Comparison of ENCODE assay signal across 24 cellular contexts in the genomic region with DNA sequence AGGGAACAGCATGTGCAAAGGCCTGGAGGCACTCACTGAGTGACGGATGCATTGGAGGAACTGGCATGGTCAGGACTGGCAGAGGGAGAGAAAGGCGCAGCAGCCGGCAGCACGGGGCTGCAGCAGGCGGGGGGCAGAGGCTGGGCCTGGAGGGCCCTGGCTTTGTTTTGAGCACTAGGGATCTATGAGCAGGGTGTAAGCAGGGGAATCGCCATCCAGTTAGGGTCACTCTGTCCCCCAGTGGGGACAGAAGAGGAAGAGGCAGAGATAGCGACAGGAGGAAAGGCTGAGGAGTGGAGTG. TPM values are rescaled to one million over a fixed set of nuclear protein-coding genes. Genes with fewer than 3 reads are reported as not detected.
A peak's percentile ranks its signal among the peaks of the same experiment; 100 is the strongest.
DNase-seq lines count a peak whose midpoint lies in the region; ATAC-seq and TF ChIP-seq lines count a peak whose summit lies in the region.
"Had no signal": no experiment of that assay in that cellular context is flagged by ENCODE, and none has a peak within 500 bp of the region (broad histone marks: within the 10 kb centered on the region; RNA-seq: fewer than 3 reads in every experiment).

No MANE protein-coding gene starts in this region.

- 0 out of 2 replicates have a peak overlapping the region, but pooled peaks have one; percentile 7 for H3K27ac ChIP-seq in DND-41 (ENCODE audit: low read length)
- H3K27ac ChIP-seq in skeletal muscle tissue (ENCODE audit: low read depth, low read length): no peak overlapping the region
- H3K27ac ChIP-seq in CD4-positive, alpha-beta T cell (ENCODE audit: low read depth, low read length): no peak overlapping the region
- H3K27ac ChIP-seq: BLaER1 treated with 17β-estradiol and CSF1 and Interleukin-3, amounts not matched to agents 10 nM and 100 nM had no signal

- no peaks in the 10 kb centered on the region for H3K79me2 ChIP-seq in DND-41 (ENCODE audit: insufficient read depth, low read length)

- H3K27ac Mint-ChIP-seq in T-helper 17 cell (peak overlapping the region; percentile 70), glutamatergic neuron (ENCODE audit: unreplicated experiment) (peak overlapping the region; percentile 11)
- no peak overlapping the region for H3K27ac Mint-ChIP-seq in CD4-positive, alpha-beta T cell
- H3K27ac Mint-ChIP-seq: memory B cell; T-helper 2 cell treated with Interferon-gamma antibody and Interleukin-4, amounts not matched to agents 5 μg/mL and 100 μg/mL, for 36 hours had no signal

- no peak overlapping the region for H2AFZ ChIP-seq in DND-41 (ENCODE audit: low read depth, low read length)

- H3K4me2 ChIP-seq in DND-41 (ENCODE audit: insufficient read depth, low read length): no peak overlapping the region
- H3K4me2 ChIP-seq: BLaER1 treated with 17β-estradiol and CSF1 and Interleukin-3, amounts not matched to agents 10 nM and 100 nM had no signal

- no peak overlapping the region for H3K9ac ChIP-seq in DND-41 (ENCODE audit: low read depth, low read length)
- peak overlapping the region in 2 of 3 donors; percentile 23 to 40 for H3K9ac ChIP-seq in skeletal muscle tissue (ENCODE audit: low read depth in 1 of 3, low read length in 3 of 3)

- H3K27me3 Mint-ChIP-seq in T-helper 17 cell: no peaks in the 10 kb centered on the region
- peaks cover 12% of the 10 kb centered on the region for H3K27me3 Mint-ChIP-seq in glutamatergic neuron (ENCODE audit: unreplicated experiment)
- no peaks in the 10 kb centered on the region for H3K27me3 Mint-ChIP-seq in CD4-positive, alpha-beta T cell
- H3K27me3 Mint-ChIP-seq: memory B cell had no signal

- H3K4me1 Mint-ChIP-seq in T-helper 17 cell: peaks cover 21% of the 10 kb centered on the region
- H3K4me1 Mint-ChIP-seq in glutamatergic neuron (ENCODE audit: low read depth, unreplicated experiment): peaks cover 27% of the 10 kb centered on the region
- no peaks in the 10 kb centered on the region for H3K4me1 Mint-ChIP-seq in CD4-positive, alpha-beta T cell (ENCODE audit: low read depth)

- no peaks in the 10 kb centered on the region for H3K9me3 Mint-ChIP-seq in glutamatergic neuron (ENCODE audit: unreplicated experiment)
- no peaks in the 10 kb centered on the region for H3K9me3 Mint-ChIP-seq in CD4-positive, alpha-beta T cell
- H3K9me3 Mint-ChIP-seq: memory B cell; T-helper 2 cell treated with Interferon-gamma antibody and Interleukin-4, amounts not matched to agents 5 μg/mL and 100 μg/mL, for 36 hours had no signal

- DNase-seq in DND-41 (no peak), T-helper 17 cell (no peak), glutamatergic neuron (no peak), NCI-H2107 treated with DMSO at 0.1 percent for 48 hours (lab: John Stamatoyannopoulos, UW; ENCODE audit: unreplicated experiment) (no peak), kidney glomerular epithelial cell (lab: John Stamatoyannopoulos, UW) (no peak)
- DNase-seq in CD4-positive, alpha-beta T cell: no peak
- DNase-seq: activated CD4-positive, alpha-beta T cell treated with anti-CD3 and anti-CD28 coated beads for 48 hours; activated T-cell treated with anti-CD3 and anti-CD28 coated beads, Interleukin-2, amount 50 U/mL, for 1 hour; Calu3; effector CD8-positive, alpha-beta T cell; HCEC 1CT; left cardiac atrium; NCI-H1436 treated with DMSO at 0.1 percent for 48 hours; trophoblast cell had no signal

- H3K36me3 Mint-ChIP-seq in T-helper 17 cell (ENCODE audit: low read depth) (peaks cover 6% of the 10 kb centered on the region), glutamatergic neuron (ENCODE audit: unreplicated experiment) (no peaks in the 10 kb centered on the region)
- H3K36me3 Mint-ChIP-seq in CD4-positive, alpha-beta T cell (ENCODE audit: low read depth): peaks cover 53% of the 10 kb centered on the region

- intact Hi-C loops in CD4-positive, alpha-beta T cell (cut with DNase I, micrococcal nuclease): no loop called here

- H3K27me3 ChIP-seq in DND-41 (ENCODE audit: insufficient read depth, low read length, poor library complexity): no peaks in the 10 kb centered on the region
- H3K27me3 ChIP-seq in skeletal muscle tissue (ENCODE audit: control insufficient read depth in 3 of 3, insufficient read depth in 3 of 3, low read length in 3 of 3): no peaks in the 10 kb centered on the region
- no peaks in the 10 kb centered on the region for H3K27me3 ChIP-seq in CD4-positive, alpha-beta T cell (ENCODE audit: control insufficient read depth, insufficient read depth, low read length)
- H3K27me3 ChIP-seq: BLaER1 treated with 17β-estradiol and CSF1 and Interleukin-3, amounts not matched to agents 10 nM and 100 nM had no signal

- H3K4me1 ChIP-seq in DND-41 (ENCODE audit: insufficient read depth, low read length) (no peaks in the 10 kb centered on the region), skeletal muscle tissue (ENCODE audit: control insufficient read depth in 3 of 3, insufficient read depth in 3 of 3, low read length in 3 of 3) (peaks cover 86 to 92% (median 89%) of the 10 kb centered on the region in 3 donors)

- CTCF ChIA-PET in CD4-positive, alpha-beta T cell (lab: Charles Lee): no interaction called here

- no peak for ATAC-seq in DND-41 (ENCODE audit: insufficient read depth, low read depth)
- ATAC-seq in T-helper 17 cell: no peak
- no peak for ATAC-seq in CD4-positive, alpha-beta T cell (ENCODE audit: poor library complexity)

- POLR2A ChIA-PET in CD4-positive, alpha-beta T cell (lab: Charles Lee): no interaction called here

- no peak overlapping the region for H3K4me3 ChIP-seq in DND-41 (ENCODE audit: low read depth in 1 of 2, low read length in 2 of 2)
- H3K4me3 ChIP-seq in skeletal muscle tissue (ENCODE audit: low read length in 3 of 3): no peak overlapping the region
- H3K4me3 ChIP-seq: BLaER1 treated with 17β-estradiol and CSF1 and Interleukin-3, amounts not matched to agents 10 nM and 100 nM; skin epidermis had no signal

- peaks cover 22% of the 10 kb centered on the region for H3K36me3 ChIP-seq in DND-41 (ENCODE audit: insufficient read depth, low read length)
- H3K36me3 ChIP-seq in skeletal muscle tissue (ENCODE audit: control insufficient read depth in 3 of 3, insufficient read depth in 3 of 3, low read length in 3 of 3): peaks cover 8 to 16% (median 10%) of the 10 kb centered on the region in 3 donors

- H4K20me1 ChIP-seq in DND-41 (ENCODE audit: insufficient read depth, low read length): peaks cover 23% of the 10 kb centered on the region

- no peak for TF ChIP-seq CTCF in DND-41 (IDR thresholded peaks at IDR 0.05; ENCODE audit: borderline replicate concordance, extremely low read depth, low read length, poor library complexity, severe bottlenecking)
- no peak for TF ChIP-seq CTCF in glutamatergic neuron (IDR thresholded peaks at IDR 0.05; ENCODE audit: partially characterized antibody, unreplicated experiment)
- TF ChIP-seq CTCF in CD4-positive, alpha-beta T cell (IDR thresholded peaks at IDR 0.05): no peak

- H3K4me3 Mint-ChIP-seq in T-helper 17 cell (no peak overlapping the region), glutamatergic neuron (ENCODE audit: unreplicated experiment) (no peak overlapping the region)
- H3K4me3 Mint-ChIP-seq in CD4-positive, alpha-beta T cell: no peak overlapping the region
- H3K4me3 Mint-ChIP-seq: memory B cell; T-helper 2 cell treated with Interferon-gamma antibody and Interleukin-4, amounts not matched to agents 5 μg/mL and 100 μg/mL, for 36 hours had no signal

- H3K9me3 ChIP-seq in DND-41 (ENCODE audit: insufficient read depth, low read length, severe bottlenecking): no peaks in the 10 kb centered on the region
- H3K9me3 ChIP-seq in T-helper 17 cell (ENCODE audit: control insufficient read depth, low read length, poor library complexity, severe bottlenecking): no peaks in the 10 kb centered on the region
- H3K9me3 ChIP-seq in skeletal muscle tissue (ENCODE audit: control insufficient read depth in 3 of 3, low read length in 3 of 3): no peaks in the 10 kb centered on the region
- H3K9me3 ChIP-seq in CD4-positive, alpha-beta T cell (ENCODE audit: control insufficient read depth, low read length): no peaks in the 10 kb centered on the region
- H3K9me3 ChIP-seq: BLaER1 treated with 17β-estradiol and CSF1 and Interleukin-3, amounts not matched to agents 10 nM and 100 nM had no signal

RNA-seq across cellular contexts. Expression of gene HSD11B2, which starts 14.2 kb away (rescaled TPM):
- total RNA-seq in T-helper 17 cell (not detected), glutamatergic neuron (ENCODE audit: unreplicated experiment) (6.0 TPM), skeletal muscle tissue (2.6 TPM)
- not detected for total RNA-seq in CD4-positive, alpha-beta T cell
- total RNA-seq: Daoy, fibroblast of villous mesenchyme, pulmonary artery endothelial cell had no signal

RNA-seq across cellular contexts. Expression of gene ZDHHC1, which starts 28.8 kb away (rescaled TPM):
- total RNA-seq in T-helper 17 cell (under 1 TPM in 1 of 2 donors, not detected in 1; 0.35 TPM), glutamatergic neuron (ENCODE audit: unreplicated experiment) (4.6 TPM), skeletal muscle tissue (11.5 TPM)
- total RNA-seq in CD4-positive, alpha-beta T cell: under 1 TPM in 1 of 2 experiments, not detected in 1; 0.22 TPM

RNA-seq across cellular contexts. Expression of gene ATP6V0D1, which starts 35.9 kb away (rescaled TPM):
- total RNA-seq in T-helper 17 cell: 10 to 100 TPM; 76.4 to 87.5 TPM
- total RNA-seq in glutamatergic neuron (ENCODE audit: unreplicated experiment): 111 TPM
- total RNA-seq in skeletal muscle tissue: 46.4 TPM
- 10 to 100 TPM; 39.4 to 41.7 TPM for total RNA-seq in CD4-positive, alpha-beta T cell

RNA-seq across cellular contexts. Expression of gene AGRP, which starts 38.3 kb away (rescaled TPM):
- total RNA-seq in T-helper 17 cell (not detected), glutamatergic neuron (ENCODE audit: unreplicated experiment) (not detected), skeletal muscle tissue (not detected)
- not detected for total RNA-seq in CD4-positive, alpha-beta T cell
- total RNA-seq: Calu3, Daoy, fibroblast of villous mesenchyme, left cardiac atrium, NCI-H460, pulmonary artery endothelial cell had no signal

RNA-seq across cellular contexts. Expression of gene TPPP3, which starts 51.8 kb away (rescaled TPM):
- total RNA-seq in T-helper 17 cell: under 1 TPM; 0.29 to 0.70 TPM
- total RNA-seq in glutamatergic neuron (ENCODE audit: unreplicated experiment): 21.7 TPM
- total RNA-seq in skeletal muscle tissue: 135 TPM
- not detected for total RNA-seq in CD4-positive, alpha-beta T cell
- total RNA-seq: activated CD8-positive, alpha-beta memory T cell treated with anti-CD3 and anti-CD28 coated beads for 36 hours; Daoy had no signal
